Comparison of ENCODE assay signal across 8 cellular contexts in genomic region chr10:12349628-12350166, GRCh38. TPM values are rescaled to one million over a fixed set of nuclear protein-coding genes. Genes with fewer than 3 reads are reported as not detected.
DNase-seq lines count a peak whose midpoint lies in the region; ATAC-seq, FAIRE-seq and TF ChIP-seq lines count a peak whose summit lies in the region.

No MANE protein-coding gene starts in this region.

- H3K9ac ChIP-seq in mammary epithelial cell (ENCODE audit: insufficient read depth, low read length), result peak overlapping the region; percentile 7
- peak overlapping the region; percentile 42 for H3K9ac ChIP-seq in muscle layer of colon (ENCODE audit: low read length)

- H3K79me2 ChIP-seq in mammary epithelial cell (ENCODE audit: insufficient read depth, low read length), result no peaks in the 10 kb centered on the region

- dilution Hi-C loops in mammary epithelial cell (cut with HindIII; ENCODE audit: low sequenced_read_pairs), result no loop called here

- H3K27ac ChIP-seq in mammary epithelial cell (ENCODE audit: insufficient read depth, low read depth, low read length), result no peak overlapping the region
- peak overlapping the region; percentile 89 for H3K27ac ChIP-seq in muscle layer of colon (ENCODE audit: low read depth, low read length)

- WGBS in mammary epithelial cell (ENCODE audit: low coverage, missing lambda C conversion rate), result no CpG with 5 or more reads among the region's 73 CpGs

- FAIRE-seq in HTR-8/SVneo (lab: Jason Lieb, UNC), result no peak

- H3K27me3 ChIP-seq in mammary epithelial cell (ENCODE audit: insufficient read depth, low read length), result no peaks in the 10 kb centered on the region
- no peaks in the 10 kb centered on the region for H3K27me3 ChIP-seq in muscle layer of colon (ENCODE audit: control insufficient read depth in 1 of 2, insufficient read depth in 2 of 2, low read length in 2 of 2)

- no peaks in the 10 kb centered on the region for H4K20me1 ChIP-seq in mammary epithelial cell (ENCODE audit: insufficient read depth, low read length)

- in situ Hi-C loops in mammary epithelial cell (cut with MboI; ENCODE audit: low sequenced_read_pairs in 2 of 2), result no loop called here

- H3K4me2 ChIP-seq in mammary epithelial cell (ENCODE audit: insufficient read depth, low read depth, low read length), result peak overlapping the region; percentile 100

- CTCF ChIA-PET in mammary epithelial cell (lab: Charles Lee; ENCODE audit: low non-redundant PET), result interaction anchor here (0.9 kb wide), 1 partner anchor 86 kb away, joined by 3 read pairs; no protein-coding TSS in a partner anchor

- BruUV-seq in mammary epithelial cell (replicated peaks; lab: Mats Ljungman, UMichigan), result no TSS peak

- H3K4me3 ChIP-seq in mammary epithelial cell (replicated peaks in 1 of 3; ENCODE audit: insufficient read depth in 1 of 3, low read depth in 2 of 3, low read length in 3 of 3) (peak overlapping the region; percentile 9 to 58 (median 56)), muscle layer of colon (ENCODE audit: low read depth in 1 of 2, low read length in 2 of 2) (peak overlapping the region; percentile 88 to 100)

- peak overlapping the region; percentile 89 for H3K27ac Mint-ChIP-seq in stimulated activated naive CD8-positive, alpha-beta T cell treated with anti-CD3 and anti-CD28 coated beads, Interleukin-15, Interleukin-2, amounts not matched to agents 100 ng/mL and 50 ng/mL, for 24 hours

- H3K9me3 Mint-ChIP-seq in stimulated activated naive CD8-positive, alpha-beta T cell treated with anti-CD3 and anti-CD28 coated beads, Interleukin-15, Interleukin-2, amounts not matched to agents 100 ng/mL and 50 ng/mL, for 24 hours, result no peaks in the 10 kb centered on the region

- no peaks in the 10 kb centered on the region for H3K9me3 ChIP-seq in mammary epithelial cell (replicated peaks; ENCODE audit: insufficient read depth, low read length)
- H3K9me3 ChIP-seq in muscle layer of colon (ENCODE audit: low read length), result no peaks in the 10 kb centered on the region

- H3K36me3 ChIP-seq in mammary epithelial cell (ENCODE audit: insufficient read depth, low read length) (no peaks in the 10 kb centered on the region), muscle layer of colon (ENCODE audit: insufficient read depth, low read length) (no peaks in the 10 kb centered on the region)

- no peak for DNase-seq in stimulated activated naive CD8-positive, alpha-beta T cell treated with anti-CD3 and anti-CD28 coated beads, Interleukin-15, Interleukin-2, amounts not matched to agents 100 U/mL and 50 U/mL, for 24 hours
- DNase-seq in mammary epithelial cell, result no peak
- no peak for DNase-seq in HTR-8/SVneo (ENCODE audit: insufficient read length, low spot score)
- no peak for DNase-seq in SKM-1 treated with dmso at 0.1 percent for 144 hours (lab: John Stamatoyannopoulos, UW; ENCODE audit: unreplicated experiment)
- no peak for DNase-seq in UCSD-AML1 (lab: John Stamatoyannopoulos, UW; ENCODE audit: unreplicated experiment)

- intact Hi-C loops in mammary epithelial cell (cut with micrococcal nuclease), result loop anchor here (2.0 kb wide), 2 partner anchors 15 to 85 kb away; no protein-coding TSS in a partner anchor

- H2AFZ ChIP-seq in mammary epithelial cell (ENCODE audit: low read depth, low read length), result peak overlapping the region; percentile 84

- peaks cover 5% of the 10 kb centered on the region for H3K36me3 Mint-ChIP-seq in stimulated activated naive CD8-positive, alpha-beta T cell treated with anti-CD3 and anti-CD28 coated beads, Interleukin-15, Interleukin-2, amounts not matched to agents 100 ng/mL and 50 ng/mL, for 24 hours (ENCODE audit: low read depth)

- H3K4me1 ChIP-seq in mammary epithelial cell (ENCODE audit: insufficient read depth, low read length) (peaks cover 11% of the 10 kb centered on the region), muscle layer of colon (ENCODE audit: insufficient read depth, low read length) (peaks cover 20% of the 10 kb centered on the region)

- H3K4me1 Mint-ChIP-seq in stimulated activated naive CD8-positive, alpha-beta T cell treated with anti-CD3 and anti-CD28 coated beads, Interleukin-15, Interleukin-2, amounts not matched to agents 100 ng/mL and 50 ng/mL, for 24 hours (ENCODE audit: low read depth), result peaks cover 55% of the 10 kb centered on the region

- peak overlapping the region; percentile 93 for H3K4me3 Mint-ChIP-seq in stimulated activated naive CD8-positive, alpha-beta T cell treated with anti-CD3 and anti-CD28 coated beads, Interleukin-15, Interleukin-2, amounts not matched to agents 100 ng/mL and 50 ng/mL, for 24 hours

- no peak for TF ChIP-seq CTCF in mammary epithelial cell (conservative IDR thresholded peaks at IDR 0.05 in 1 of 2, IDR thresholded peaks at IDR 0.05 in 1 of 2; ENCODE audit: extremely low read depth in 1 of 2, insufficient read depth in 1 of 2, low read depth in 1 of 2, low read length in 2 of 2)

- no peak for ATAC-seq in stimulated activated naive CD8-positive, alpha-beta T cell treated with anti-CD3 and anti-CD28 coated beads, Interleukin-15, Interleukin-2, amounts not matched to agents 100 U/mL and 50 U/mL, for 24 hours
- peak; percentile 31 for ATAC-seq in HG03520 (IDR thresholded peaks at IDR 0.05; ENCODE audit: unreplicated experiment)

- no peaks in the 10 kb centered on the region for H3K27me3 Mint-ChIP-seq in stimulated activated naive CD8-positive, alpha-beta T cell treated with anti-CD3 and anti-CD28 coated beads, Interleukin-15, Interleukin-2, amounts not matched to agents 100 ng/mL and 50 ng/mL, for 24 hours

RNA-seq across cellular contexts. Expression of gene CAMK1D, which starts 0.3 kb away (rescaled TPM):
- 1 to 10 TPM in 1 of 2 donors, under 1 TPM in 1; 0.50 to 1.5 TPM for total RNA-seq in mammary epithelial cell
- polyA plus RNA-seq in mammary epithelial cell, result 0.92 TPM
- polyA minus RNA-seq in mammary epithelial cell, result 0.41 TPM
